23 cellular contexts compared by ENCODE assay signal in the genomic region with DNA sequence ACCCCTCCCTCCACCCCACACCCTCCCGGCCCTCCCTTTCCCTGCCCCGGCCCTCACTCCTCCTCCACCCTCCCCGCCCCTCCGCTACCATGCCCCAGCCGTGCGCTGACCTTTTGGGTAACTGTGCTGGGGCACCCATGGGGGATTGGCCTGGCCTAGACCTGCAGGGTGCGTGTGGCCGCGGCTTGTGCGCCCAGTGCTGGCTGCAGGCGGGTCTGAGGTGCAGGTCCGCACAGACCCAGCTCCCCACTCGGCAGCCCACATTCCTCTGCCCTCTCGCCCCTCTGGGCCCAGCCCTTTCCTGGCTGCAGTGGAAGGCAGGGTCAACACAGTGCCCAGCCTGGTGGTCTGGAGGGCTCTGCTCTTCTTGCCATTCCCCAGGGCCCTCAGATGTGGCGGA. TPM values are rescaled to one million over a fixed set of nuclear protein-coding genes. Genes with fewer than 3 reads are reported as not detected.
DNase-seq lines count a peak whose midpoint lies in the region; ATAC-seq, FAIRE-seq and TF ChIP-seq lines count a peak whose summit lies in the region.
"Had no signal": no experiment of that assay in that cellular context is flagged by ENCODE, and none has a peak within 500 bp of the region (broad histone marks: within the 10 kb centered on the region; RNA-seq: fewer than 3 reads in every experiment).

No MANE protein-coding gene starts in this region.

- H3K23ac ChIP-seq in trophoblast cell (ENCODE audit: low read length), result no peak overlapping the region

- no peaks in the 10 kb centered on the region for H3K27me3 Mint-ChIP-seq in Calu3 (ENCODE audit: unreplicated experiment)
- H3K27me3 Mint-ChIP-seq: CD4-positive, CD25-positive, alpha-beta regulatory T cell had no signal

- TF ChIP-seq POLR2A in HepG2 (IDR thresholded peaks at IDR 0.05; ENCODE audit: insufficient read depth in 1 of 2, low read depth in 2 of 2, low read length in 2 of 2) (no peak), right lobe of liver (IDR thresholded peaks at IDR 0.05) (no peak)

- ATAC-seq in HepG2 (peak; percentile 14), right lobe of liver (no peak), GM21367 (IDR thresholded peaks at IDR 0.05; ENCODE audit: unreplicated experiment) (no peak), HG02852 (IDR thresholded peaks at IDR 0.05; ENCODE audit: unreplicated experiment) (no peak)

- no peak for TF ChIP-seq EP300 in HepG2 (IDR thresholded peaks at IDR 0.05; ENCODE audit: low read depth in 2 of 2, low read length in 2 of 2)
- no peak for TF ChIP-seq EP300 in HepG2 (CRISPR knock-in tag; IDR thresholded peaks at IDR 0.05; ENCODE audit: borderline replicate concordance)

- FAIRE-seq in HepG2 (lab: Jason Lieb, UNC), result no peak
- FAIRE-seq: A204.1, G401.6 had no signal

- H3K4me2 ChIP-seq in HepG2 (ENCODE audit: low read depth, low read length) (no peak overlapping the region; the same call in 1 of the 2 replicates), trophoblast cell (ENCODE audit: low read length) (no peak overlapping the region)
- H3K4me2 ChIP-seq: BLaER1 had no signal

- no peak overlapping the region for H2BK120ac ChIP-seq in trophoblast cell (ENCODE audit: insufficient read depth, low read length, poor library complexity)

- POLR2A ChIA-PET in HepG2 (lab: Yijun Ruan, JAX), result no interaction called here

- intact Hi-C loops in HepG2 (cut with micrococcal nuclease; ENCODE audit: unreplicated experiment) (loop anchor here (5.0 kb wide), 1 partner anchor 36 kb away; no protein-coding TSS in a partner anchor), right lobe of liver (cut with DNase I) (no loop called here), ascending aorta (cut with DNase I) (loop anchor here (5.0 kb wide), 1 partner anchor 46 kb away; no protein-coding TSS in a partner anchor), Calu3 (cut with micrococcal nuclease; ENCODE audit: unreplicated experiment) (no loop called here)

- H3K9me3 ChIP-seq in HepG2 (ENCODE audit: low read length) (no peaks in the 10 kb centered on the region), right lobe of liver (no peaks in the 10 kb centered on the region), ascending aorta (no peaks in the 10 kb centered on the region), trophoblast cell (ENCODE audit: insufficient read depth, low read depth, low read length) (no peaks in the 10 kb centered on the region)
- H3K9me3 ChIP-seq: BLaER1 had no signal

- TF ChIP-seq RAD21 in HepG2 (CRISPR knock-in tag; IDR thresholded peaks at IDR 0.05), result no peak

- H3K27ac Mint-ChIP-seq in Calu3 (ENCODE audit: unreplicated experiment), result no peak overlapping the region
- H3K27ac Mint-ChIP-seq: CD4-positive, CD25-positive, alpha-beta regulatory T cell had no signal

- H3K79me1 ChIP-seq in trophoblast cell (ENCODE audit: low read length), result no peaks in the 10 kb centered on the region

- CTCF ChIA-PET in HepG2 (lab: Yijun Ruan, JAX; ENCODE audit: low intra/inter-chr PET ratio, low total read pairs), result no interaction called here
- CTCF ChIA-PET in Calu3 (lab: Charles Lee), result interaction anchor here (0.6 kb wide), 1 partner anchor 24 kb away, joined by 4 read pairs; no protein-coding TSS in a partner anchor

- H4K12ac ChIP-seq in trophoblast cell (ENCODE audit: low read depth, low read length), result no peak overlapping the region

- H2BK12ac ChIP-seq in trophoblast cell (ENCODE audit: low read length), result no peak overlapping the region

- H3K27ac ChIP-seq in HepG2 (ENCODE audit: extremely low read length, insufficient read depth, low read length) (no peak overlapping the region), right lobe of liver (no peak overlapping the region), ascending aorta (peak overlapping the region; percentile 83 to 91), trophoblast cell (ENCODE audit: low read depth, low read length) (no peak overlapping the region)
- H3K27ac ChIP-seq: BLaER1, HL-60, RWPE1, SK-N-MC had no signal

- H3K4me1 Mint-ChIP-seq in Calu3 (ENCODE audit: low read depth, unreplicated experiment), result peaks cover 8% of the 10 kb centered on the region
- H3K4me1 Mint-ChIP-seq: CD4-positive, CD25-positive, alpha-beta regulatory T cell had no signal

- H3K79me2 ChIP-seq in HepG2 (ENCODE audit: insufficient read depth, low read length) (no peaks in the 10 kb centered on the region), trophoblast cell (ENCODE audit: control insufficient read depth, insufficient read depth, low read length, poor library complexity) (no peaks in the 10 kb centered on the region)

- H3K36me3 ChIP-seq in HepG2 (replicated peaks in 1 of 2; ENCODE audit: control insufficient read depth in 1 of 2, insufficient read depth in 2 of 2, low read length in 2 of 2) (no peaks in the 10 kb centered on the region), right lobe of liver (no peaks in the 10 kb centered on the region), ascending aorta (no peaks in the 10 kb centered on the region), trophoblast cell (ENCODE audit: control insufficient read depth in 1 of 2, insufficient read depth in 2 of 2, low read length in 2 of 2) (no peaks in the 10 kb centered on the region)
- H3K36me3 ChIP-seq: BLaER1 had no signal

- peak overlapping the region; percentile 25 for H4K91ac ChIP-seq in trophoblast cell (ENCODE audit: low read depth, low read length)

- in situ Hi-C loops in HepG2 (cut with HindIII; ENCODE audit: extremely low pct_ligation_motif_present, low pct_unique_long_range_greater_than_20kb), result no loop called here

- H3K9me3 Mint-ChIP-seq in Calu3 (ENCODE audit: low read depth, unreplicated experiment), result no peaks in the 10 kb centered on the region
- H3K9me3 Mint-ChIP-seq: CD4-positive, CD25-positive, alpha-beta regulatory T cell had no signal

- H3K27me3 ChIP-seq in HepG2 (ENCODE audit: control insufficient read depth in 1 of 2, insufficient read depth in 2 of 2, low read length in 2 of 2) (peaks cover 33 to 89% of the 10 kb centered on the region in 2 experiments), right lobe of liver (no peaks in the 10 kb centered on the region), ascending aorta (no peaks in the 10 kb centered on the region), trophoblast cell (ENCODE audit: insufficient read depth, low read length) (no peaks in the 10 kb centered on the region)

- DNase-seq in HepG2 (ENCODE audit: low spot score) (no peak), right lobe of liver (no peak), ascending aorta (ENCODE audit: low spot score in 2 of 2) (no peak), trophoblast cell (no peak), Calu3 (no peak)
- DNase-seq: CD4-positive, CD25-positive, alpha-beta regulatory T cell; GOT3; HCEC 1CT; Karpas-422; NCI-H1092; NCI-H1417 treated with DMSO at 0.1 percent for 48 hours; NCI-H1694 treated with DMSO at 0.1 percent for 48 hours; NCI-H2081 treated with DMSO at 0.1 percent for 48 hours; NCI-H446 treated with DMSO at 0.1 percent for 48 hours; SIG-M5 had no signal

- BruUV-seq in HepG2 (replicated peaks; lab: Mats Ljungman, UMichigan) (no TSS peak), Calu3 (replicated peaks; lab: Mats Ljungman, UMichigan) (no TSS peak)

- H3K4me3 ChIP-seq in HepG2 (replicated peaks in 1 of 3; ENCODE audit: insufficient read depth in 1 of 3, low read depth in 2 of 3, low read length in 3 of 3), result no peak overlapping the region; a peak in 1 of 6 replicates
- H3K4me3 ChIP-seq in right lobe of liver, result no peak overlapping the region
- H3K4me3 ChIP-seq in ascending aorta, result peak overlapping the region in 1 of 2 donors; percentile 55
- no peak overlapping the region for H3K4me3 ChIP-seq in trophoblast cell (ENCODE audit: low read depth, low read length)
- H3K4me3 ChIP-seq: BLaER1, SK-N-MC had no signal

- peaks cover 2% of the 10 kb centered on the region for H3K36me3 Mint-ChIP-seq in Calu3 (ENCODE audit: insufficient read depth, unreplicated experiment)
- H3K36me3 Mint-ChIP-seq: CD4-positive, CD25-positive, alpha-beta regulatory T cell had no signal

- no peak overlapping the region for H3K9ac ChIP-seq in HepG2 (ENCODE audit: insufficient read depth, low read depth, low read length)
- no peak overlapping the region for H3K9ac ChIP-seq in trophoblast cell (ENCODE audit: low read length)
- H3K9ac ChIP-seq: BLaER1 had no signal

- H2AFZ ChIP-seq in HepG2 (ENCODE audit: low read length) (no peak overlapping the region), trophoblast cell (ENCODE audit: insufficient read depth, low read length, poor library complexity) (no peak overlapping the region)

- H3K4ac ChIP-seq in trophoblast cell (ENCODE audit: low read depth, low read length), result no peak overlapping the region

- no peak overlapping the region for H4K8ac ChIP-seq in trophoblast cell (ENCODE audit: low read depth, low read length)

- H3K14ac ChIP-seq in trophoblast cell (ENCODE audit: low read length), result no peak overlapping the region

- peaks cover 74% of the 10 kb centered on the region for H3K4me1 ChIP-seq in HepG2 (ENCODE audit: insufficient read depth, low read length)
- no peaks in the 10 kb centered on the region for H3K4me1 ChIP-seq in right lobe of liver
- H3K4me1 ChIP-seq in ascending aorta, result peaks cover 49 to 69% of the 10 kb centered on the region in 2 donors
- peaks cover 0 to 10% of the 10 kb centered on the region in 2 experiments for H3K4me1 ChIP-seq in trophoblast cell (ENCODE audit: control insufficient read depth in 1 of 2, insufficient read depth in 2 of 2, low read length in 2 of 2)

- H4K20me1 ChIP-seq in HepG2 (ENCODE audit: insufficient read depth, low read length), result peaks cover 3% of the 10 kb centered on the region; the same call in 1 of the 2 replicates

- TF ChIP-seq CTCF in HepG2 (CRISPR knock-in tag; IDR thresholded peaks at IDR 0.05), result no peak
- no peak for TF ChIP-seq CTCF in right lobe of liver (IDR thresholded peaks at IDR 0.05)
- TF ChIP-seq CTCF in ascending aorta (IDR thresholded peaks at IDR 0.05), result no peak
- no peak for TF ChIP-seq CTCF in Calu3 (IDR thresholded peaks at IDR 0.05; ENCODE audit: unreplicated experiment)

- no peak overlapping the region for H2AK5ac ChIP-seq in trophoblast cell (ENCODE audit: low read length)

- H2BK5ac ChIP-seq in trophoblast cell (ENCODE audit: low read depth, low read length, poor library complexity), result no peak overlapping the region

- H3K4me3 Mint-ChIP-seq in Calu3 (ENCODE audit: low read depth, unreplicated experiment), result no peak overlapping the region
- H3K4me3 Mint-ChIP-seq: CD4-positive, CD25-positive, alpha-beta regulatory T cell had no signal

- no CpG with 5 or more reads among the region's 15 CpGs for WGBS in HepG2 (ENCODE audit: low lambda C conversion rate)
- WGBS in right lobe of liver (ENCODE audit: insufficient coverage, low coverage, low lambda C conversion rate, missing lambda C conversion rate), result no CpG with 5 or more reads among the region's 15 CpGs
- WGBS in trophoblast cell (ENCODE audit: extremely low coverage, insufficient coverage, insufficient read length), result no CpG with 5 or more reads among the region's 15 CpGs

- H3K18ac ChIP-seq in trophoblast cell (ENCODE audit: low read length), result no peak overlapping the region

RNA-seq across cellular contexts. Expression of a gene that starts 24.7 kb away (rescaled TPM):
- 12.3 and 19.1 TPM in 2 replicates for total RNA-seq in HepG2 (2016; rRNA removed; fragmentation: Illumina TruSeq; extraction: Trizol)
- total RNA-seq in HepG2 (2016; cell fraction: cytosol; rRNA removed; fragmentation: Illumina TruSeq; extraction: Trizol; ENCODE audit: low read depth), result 8.9 and 9.3 TPM in 2 replicates
- 11.5 and 17.5 TPM in 2 replicates for total RNA-seq in HepG2 (2016; cell fraction: insoluble cytoplasmic fraction; rRNA removed; fragmentation: Illumina TruSeq; extraction: Trizol)
- 31.8 and 32.6 TPM in 2 replicates for total RNA-seq in HepG2 (2016; cell fraction: membrane; rRNA removed; fragmentation: Illumina TruSeq; extraction: Trizol)
- 13.0 and 15.9 TPM in 2 replicates for total RNA-seq in HepG2 (2016; cell fraction: nucleus; rRNA removed; fragmentation: Illumina TruSeq; extraction: Trizol)
- 30.6 and 35.5 TPM in 2 replicates for polyA plus RNA-seq in HepG2 (2011; rRNA removed)
- polyA plus RNA-seq in HepG2 (2011; cell fraction: cytosol; rRNA removed), result 37.2 and 49.4 TPM in 2 replicates
- 122 and 143 TPM in 2 replicates for polyA plus RNA-seq in HepG2 (2011; cell fraction: nucleus; rRNA removed)
- polyA plus RNA-seq in HepG2 (2012), result 21.8 and 31.9 TPM in 2 replicates
- 15.2 and 15.4 TPM in 2 replicates for polyA plus RNA-seq in HepG2 (2016; cell fraction: cytosol; fragmentation: Illumina TruSeq; extraction: Trizol; ENCODE audit: low read depth)
- 18.1 and 23.1 TPM in 2 replicates for polyA plus RNA-seq in HepG2 (2016; cell fraction: insoluble cytoplasmic fraction; fragmentation: Illumina TruSeq; extraction: Trizol; ENCODE audit: low read depth)
- polyA plus RNA-seq in HepG2 (2016; cell fraction: membrane; fragmentation: Illumina TruSeq; extraction: Trizol; ENCODE audit: low read depth), result 38.4 and 44.6 TPM in 2 replicates
- polyA plus RNA-seq in HepG2 (2016; cell fraction: nucleus; fragmentation: Illumina TruSeq; extraction: Trizol; ENCODE audit: insufficient read depth, low read depth), result 33.6 and 40.0 TPM in 2 replicates
- 74.3 and 145 TPM in 2 replicates for polyA minus RNA-seq in HepG2 (2011; rRNA and poly(A)+ RNA removed; ENCODE audit: low replicate concordance)
- polyA minus RNA-seq in HepG2 (2011; cell fraction: cytosol; rRNA and poly(A)+ RNA removed), result 22.8 and 26.5 TPM in 2 replicates
- polyA minus RNA-seq in HepG2 (2011; cell fraction: nucleus; rRNA and poly(A)+ RNA removed), result 19.9 and 23.2 TPM in 2 replicates
- total RNA-seq in right lobe of liver, result 10 to 100 TPM; 27.9 to 60.1 (median 45.7) TPM
- 79.1 TPM for total RNA-seq in ascending aorta
- 17.6 and 18.3 TPM in 2 replicates for polyA plus RNA-seq in trophoblast cell (2013)
- total RNA-seq in Calu3 (2022), result 36.8 and 43.2 TPM in 2 replicates

RNA-seq across cellular contexts. Expression of a gene that starts 42.9 kb away (rescaled TPM):
- total RNA-seq in HepG2 (2016; rRNA removed; fragmentation: Illumina TruSeq; extraction: Trizol) (7.2 and 22.9 TPM in 2 replicates), right lobe of liver (10 to 100 TPM in 5 of 6 experiments, 1 to 10 TPM in 1; 9.6 to 30.9 (median 23.0) TPM), ascending aorta (not detected), Calu3 (2022) (0.49 and 0.68 TPM in 2 replicates)
- 1.1 and 1.9 TPM in 2 replicates for total RNA-seq in HepG2 (2016; cell fraction: cytosol; rRNA removed; fragmentation: Illumina TruSeq; extraction: Trizol; ENCODE audit: low read depth)
- total RNA-seq in HepG2 (2016; cell fraction: insoluble cytoplasmic fraction; rRNA removed; fragmentation: Illumina TruSeq; extraction: Trizol), result 6.6 and 22.7 TPM in 2 replicates
- total RNA-seq in HepG2 (2016; cell fraction: membrane; rRNA removed; fragmentation: Illumina TruSeq; extraction: Trizol), result 4.2 and 4.6 TPM in 2 replicates
- total RNA-seq in HepG2 (2016; cell fraction: nucleus; rRNA removed; fragmentation: Illumina TruSeq; extraction: Trizol), result 23.8 and 28.9 TPM in 2 replicates
- polyA plus RNA-seq in HepG2 (2011; rRNA removed), result 5.4 and 8.4 TPM in 2 replicates
- 7.7 and 10.8 TPM in 2 replicates for polyA plus RNA-seq in HepG2 (2011; cell fraction: cytosol; rRNA removed)
- 30.6 and 45.2 TPM in 2 replicates for polyA plus RNA-seq in HepG2 (2011; cell fraction: nucleus; rRNA removed)
- 5.1 and 7.0 TPM in 2 replicates for polyA plus RNA-seq in HepG2 (2012)
- polyA plus RNA-seq in HepG2 (2016; cell fraction: cytosol; fragmentation: Illumina TruSeq; extraction: Trizol; ENCODE audit: low read depth), result 1.2 and 1.5 TPM in 2 replicates
- polyA plus RNA-seq in HepG2 (2016; cell fraction: insoluble cytoplasmic fraction; fragmentation: Illumina TruSeq; extraction: Trizol; ENCODE audit: low read depth), result 4.5 and 6.1 TPM in 2 replicates
- polyA plus RNA-seq in HepG2 (2016; cell fraction: membrane; fragmentation: Illumina TruSeq; extraction: Trizol; ENCODE audit: low read depth), result 1.6 and 2.2 TPM in 2 replicates
- polyA plus RNA-seq in HepG2 (2016; cell fraction: nucleus; fragmentation: Illumina TruSeq; extraction: Trizol; ENCODE audit: insufficient read depth, low read depth), result 25.4 and 27.0 TPM in 2 replicates
- polyA minus RNA-seq in HepG2 (2011; rRNA and poly(A)+ RNA removed; ENCODE audit: low replicate concordance), result 0.40 and 58.6 TPM in 2 replicates
- 13.4 and 13.6 TPM in 2 replicates for polyA minus RNA-seq in HepG2 (2011; cell fraction: cytosol; rRNA and poly(A)+ RNA removed)
- polyA minus RNA-seq in HepG2 (2011; cell fraction: nucleus; rRNA and poly(A)+ RNA removed), result 37.7 and 40.7 TPM in 2 replicates
- 0.10 TPM in 1 of 2 replicates, not detected in the other for polyA plus RNA-seq in trophoblast cell (2013)

RNA-seq across cellular contexts. Expression of a gene that starts 49.3 kb away (rescaled TPM):
- total RNA-seq in HepG2 (2016; rRNA removed; fragmentation: Illumina TruSeq; extraction: Trizol) (0.32 and 1.0 TPM in 2 replicates), right lobe of liver (10 to 100 TPM in 3 of 6 experiments, 1 to 10 TPM in 3; 4.7 to 15.1 (median 11.0) TPM), ascending aorta (118 TPM), Calu3 (2022) (36.9 and 38.8 TPM in 2 replicates)
- not detected in 2 replicates for total RNA-seq in HepG2 (2016; cell fraction: cytosol; rRNA removed; fragmentation: Illumina TruSeq; extraction: Trizol; ENCODE audit: low read depth)
- total RNA-seq in HepG2 (2016; cell fraction: insoluble cytoplasmic fraction; rRNA removed; fragmentation: Illumina TruSeq; extraction: Trizol), result 0.84 TPM in 1 of 2 replicates, not detected in the other
- total RNA-seq in HepG2 (2016; cell fraction: membrane; rRNA removed; fragmentation: Illumina TruSeq; extraction: Trizol), result 0.24 and 0.53 TPM in 2 replicates
- 0.75 and 2.8 TPM in 2 replicates for total RNA-seq in HepG2 (2016; cell fraction: nucleus; rRNA removed; fragmentation: Illumina TruSeq; extraction: Trizol)
- polyA plus RNA-seq in HepG2 (2011; rRNA removed), result 0.77 and 1.5 TPM in 2 replicates
- 0.24 and 0.27 TPM in 2 replicates for polyA plus RNA-seq in HepG2 (2011; cell fraction: cytosol; rRNA removed)
- 34.5 and 42.6 TPM in 2 replicates for polyA plus RNA-seq in HepG2 (2011; cell fraction: nucleus; rRNA removed)
- 1.0 and 2.7 TPM in 2 replicates for polyA plus RNA-seq in HepG2 (2012)
- polyA plus RNA-seq in HepG2 (2016; cell fraction: cytosol; fragmentation: Illumina TruSeq; extraction: Trizol; ENCODE audit: low read depth), result 0.19 and 0.29 TPM in 2 replicates
- not detected in 2 replicates for polyA plus RNA-seq in HepG2 (2016; cell fraction: insoluble cytoplasmic fraction; fragmentation: Illumina TruSeq; extraction: Trizol; ENCODE audit: low read depth)
- polyA plus RNA-seq in HepG2 (2016; cell fraction: membrane; fragmentation: Illumina TruSeq; extraction: Trizol; ENCODE audit: low read depth), result 0.19 and 0.30 TPM in 2 replicates
- polyA plus RNA-seq in HepG2 (2016; cell fraction: nucleus; fragmentation: Illumina TruSeq; extraction: Trizol; ENCODE audit: insufficient read depth, low read depth), result 2.2 and 4.7 TPM in 2 replicates
- 1.4 and 1.8 TPM in 2 replicates for polyA minus RNA-seq in HepG2 (2011; rRNA and poly(A)+ RNA removed; ENCODE audit: low replicate concordance)
- polyA minus RNA-seq in HepG2 (2011; cell fraction: cytosol; rRNA and poly(A)+ RNA removed), result 0.69 TPM in 1 of 2 replicates, not detected in the other
- polyA minus RNA-seq in HepG2 (2011; cell fraction: nucleus; rRNA and poly(A)+ RNA removed), result 3.5 and 4.0 TPM in 2 replicates
- polyA plus RNA-seq in trophoblast cell (2013), result 2.0 and 2.2 TPM in 2 replicates

Comparison
In these comparisons a context has a peak if more than half of its experiments do, and no peak if none do; other contexts are left out.
1. intact Hi-C loops: an anchor here in HepG2 (5.0 kb wide) and ascending aorta (5.0 kb wide); none called in right lobe of liver and Calu3.
2. H3K27ac ChIP-seq: peak in ascending aorta (2 of 2); none in HepG2 (single experiment), right lobe of liver (0 of 3) and trophoblast cell (single experiment).